12 cellular contexts compared by ENCODE assay signal in the genomic region with DNA sequence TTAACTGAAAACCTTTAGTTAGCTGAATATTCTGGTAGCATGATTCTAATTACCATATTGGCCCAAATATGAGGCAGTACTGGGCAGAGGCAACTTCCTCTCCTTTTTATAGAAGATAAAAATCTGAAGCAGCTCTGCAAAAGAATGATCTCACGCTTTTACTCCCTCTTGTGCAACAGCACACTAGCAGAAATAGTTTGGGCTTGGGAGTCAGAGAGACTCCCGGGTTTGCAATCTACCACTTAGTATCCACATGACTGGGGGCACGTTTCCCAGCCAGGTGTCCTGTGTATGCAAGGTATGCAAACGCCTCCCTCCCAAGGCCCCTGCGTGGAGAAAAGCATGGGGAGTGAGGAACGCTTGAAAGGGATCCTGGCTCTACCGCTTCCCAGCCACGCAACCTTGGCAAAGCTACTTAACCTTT. TPM values are rescaled to one million over a fixed set of nuclear protein-coding genes. Genes with fewer than 3 reads are reported as not detected.
DNase-seq lines count a peak whose midpoint lies in the region; ATAC-seq and TF ChIP-seq lines count a peak whose summit lies in the region.
"Had no signal": no experiment of that assay in that cellular context is flagged by ENCODE, and none has a peak within 500 bp of the region (broad histone marks: within the 10 kb centered on the region; RNA-seq: fewer than 3 reads in every experiment).

No MANE protein-coding gene starts in this region.

- no peak overlapping the region for H3K9ac ChIP-seq in muscle layer of colon (ENCODE audit: low read length)

- H3K36me3 ChIP-seq in esophagus squamous epithelium = peaks cover 0 to 66% (median 3%) of the 10 kb centered on the region in 3 donors
- H3K36me3 ChIP-seq in muscle layer of colon (ENCODE audit: insufficient read depth, low read length) = peaks cover 32% of the 10 kb centered on the region

- H3K9me3 Mint-ChIP-seq in activated T-helper 2 cell treated with anti-CD3 and anti-CD28 coated beads, Interferon-gamma antibody, Interleukin-2, Interleukin-4, amounts not matched to agents 10 μg/mL and 5 μg/mL and 100 μg/mL, durations not matched to agents 14 hours and 24 hours and 36 hours = no peaks in the 10 kb centered on the region
- H3K9me3 Mint-ChIP-seq: activated naive CD4-positive, alpha-beta T cell treated with anti-CD3 and anti-CD28 coated beads, Interleukin-2, amount 10 ng/mL, durations not matched to agents 7 days and 5 days; CD4-positive, CD25-positive, alpha-beta regulatory T cell had no signal

- 47 to 50% methylated on average over 6 to 8 of the region's 8 CpGs for WGBS in esophagus squamous epithelium, 2 donors

- H3K27me3 ChIP-seq in esophagus squamous epithelium (no peaks in the 10 kb centered on the region), muscle layer of colon (ENCODE audit: control insufficient read depth in 1 of 2, insufficient read depth in 2 of 2, low read length in 2 of 2) (no peaks in the 10 kb centered on the region)

- peak overlapping the region in 3 of 4 donors; percentile 51 to 65 (median 61) for H3K27ac ChIP-seq in esophagus squamous epithelium
- H3K27ac ChIP-seq in muscle layer of colon (ENCODE audit: low read depth, low read length) = peak overlapping the region; percentile 46

- H3K36me3 Mint-ChIP-seq in activated T-helper 2 cell treated with anti-CD3 and anti-CD28 coated beads, Interferon-gamma antibody, Interleukin-2, Interleukin-4, amounts not matched to agents 10 μg/mL and 5 μg/mL and 100 μg/mL, durations not matched to agents 14 hours and 24 hours and 36 hours (ENCODE audit: low read depth) = no peaks in the 10 kb centered on the region

- ATAC-seq in HG03442 (IDR thresholded peaks at IDR 0.05; ENCODE audit: unreplicated experiment) = no peak

- H3K27ac Mint-ChIP-seq in activated T-helper 2 cell treated with anti-CD3 and anti-CD28 coated beads, Interferon-gamma antibody, Interleukin-2, Interleukin-4, amounts not matched to agents 10 μg/mL and 5 μg/mL and 100 μg/mL, durations not matched to agents 14 hours and 24 hours and 36 hours = no peak overlapping the region
- H3K27ac Mint-ChIP-seq: activated naive CD4-positive, alpha-beta T cell treated with anti-CD3 and anti-CD28 coated beads, Interleukin-2, amount 10 ng/mL, durations not matched to agents 7 days and 5 days; CD4-positive, CD25-positive, alpha-beta regulatory T cell had no signal

- H3K4me1 Mint-ChIP-seq in activated T-helper 2 cell treated with anti-CD3 and anti-CD28 coated beads, Interferon-gamma antibody, Interleukin-2, Interleukin-4, amounts not matched to agents 10 μg/mL and 5 μg/mL and 100 μg/mL, durations not matched to agents 14 hours and 24 hours and 36 hours (ENCODE audit: low read depth) = no peaks in the 10 kb centered on the region
- H3K4me1 Mint-ChIP-seq: activated naive CD4-positive, alpha-beta T cell treated with anti-CD3 and anti-CD28 coated beads, Interleukin-2, amount 10 ng/mL, durations not matched to agents 7 days and 5 days; CD4-positive, CD25-positive, alpha-beta regulatory T cell had no signal

- H3K4me3 ChIP-seq in esophagus squamous epithelium = no peak overlapping the region
- no peak overlapping the region for H3K4me3 ChIP-seq in muscle layer of colon (ENCODE audit: low read depth in 1 of 2, low read length in 2 of 2)

- no peaks in the 10 kb centered on the region for H3K27me3 Mint-ChIP-seq in activated T-helper 2 cell treated with anti-CD3 and anti-CD28 coated beads, Interferon-gamma antibody, Interleukin-2, Interleukin-4, amounts not matched to agents 10 μg/mL and 5 μg/mL and 100 μg/mL, durations not matched to agents 14 hours and 24 hours and 36 hours (ENCODE audit: low read depth)
- H3K27me3 Mint-ChIP-seq: activated naive CD4-positive, alpha-beta T cell treated with anti-CD3 and anti-CD28 coated beads, Interleukin-2, amount 10 ng/mL, durations not matched to agents 7 days and 5 days; CD4-positive, CD25-positive, alpha-beta regulatory T cell had no signal

- H3K9me3 ChIP-seq in esophagus squamous epithelium (no peaks in the 10 kb centered on the region), muscle layer of colon (ENCODE audit: low read length) (no peaks in the 10 kb centered on the region)

- intact Hi-C loops in esophagus squamous epithelium (cut with DNase I) = no loop called here
- intact Hi-C loops in activated T-helper 2 cell treated with anti-CD3 and anti-CD28 coated beads, Interferon-gamma antibody, Interleukin-2, Interleukin-4, amounts not matched to agents 10 μg/mL and 5 μg/mL and 100 μg/mL, durations not matched to agents 14 hours and 24 hours and 36 hours (cut with micrococcal nuclease) = no loop called here

- TF ChIP-seq POLR2A in esophagus squamous epithelium (IDR thresholded peaks at IDR 0.05) = no peak

- DNase-seq in AML-193 (lab: John Stamatoyannopoulos, UW) (peak; percentile 27 to 31), RPMI7951 (ENCODE audit: low read depth) (peak; percentile 16), esophagus squamous epithelium (lab: John Stamatoyannopoulos, UW) (no peak), NCI-H446 treated with DMSO at 0.1 percent for 48 hours (lab: John Stamatoyannopoulos, UW) (no peak), GM19240 (ENCODE audit: insufficient read length, low spot score) (no peak)
- DNase-seq in activated T-helper 2 cell treated with anti-CD3 and anti-CD28 coated beads, Interferon-gamma antibody, Interleukin-2, Interleukin-4, amounts not matched to agents 10 μg/mL and 5 μg/mL and 100 μg/mL, durations not matched to agents 14 hours and 24 hours and 36 hours (ENCODE audit: low spot score) = no peak
- DNase-seq: activated CD4-positive, alpha-beta T cell treated with anti-CD3 and anti-CD28 coated beads for 1 hour; activated naive CD4-positive, alpha-beta T cell treated with anti-CD3 and anti-CD28 coated beads, Interleukin-2, amount 10 ng/mL, durations not matched to agents 7 days and 5 days; CD4-positive, CD25-positive, alpha-beta regulatory T cell; GOT3 had no signal

- H3K4me1 ChIP-seq in esophagus squamous epithelium (peaks cover 0 to 22% (median 0%) of the 10 kb centered on the region in 3 donors), muscle layer of colon (ENCODE audit: insufficient read depth, low read length) (peaks cover 12% of the 10 kb centered on the region)

- H3K4me3 Mint-ChIP-seq in activated T-helper 2 cell treated with anti-CD3 and anti-CD28 coated beads, Interferon-gamma antibody, Interleukin-2, Interleukin-4, amounts not matched to agents 10 μg/mL and 5 μg/mL and 100 μg/mL, durations not matched to agents 14 hours and 24 hours and 36 hours (ENCODE audit: low read depth) = no peak overlapping the region
- H3K4me3 Mint-ChIP-seq: activated naive CD4-positive, alpha-beta T cell treated with anti-CD3 and anti-CD28 coated beads, Interleukin-2, amount 10 ng/mL, durations not matched to agents 7 days and 5 days; CD4-positive, CD25-positive, alpha-beta regulatory T cell had no signal

- no peak for TF ChIP-seq CTCF in esophagus squamous epithelium (IDR thresholded peaks at IDR 0.05)

RNA-seq across cellular contexts. Expression of gene RHEB, which starts 47.2 kb away (rescaled TPM):
- 211 and 217 TPM in 2 replicates for total RNA-seq in RPMI7951 (2014; rRNA removed; shearing (Covaris generic))
- 10 to 100 TPM; 37.1 to 82.6 (median 54.4) TPM for total RNA-seq in esophagus squamous epithelium
- 52.8 and 60.5 TPM in 2 replicates for total RNA-seq in activated T-helper 2 cell treated with anti-CD3 and anti-CD28 coated beads, Interferon-gamma antibody, Interleukin-2, Interleukin-4, amounts not matched to agents 10 μg/mL and 5 μg/mL and 100 μg/mL, durations not matched to agents 14 hours and 24 hours and 36 hours

Comparison
In these comparisons a context has a peak if more than half of its experiments do, and no peak if none do; other contexts are left out.
1. DNase-seq: peak in AML-193 (2 of 2) and RPMI7951 (single experiment); none in esophagus squamous epithelium (single experiment), NCI-H446 treated with DMSO at 0.1 percent for 48 hours (single experiment), GM19240 (single experiment) and activated T-helper 2 cell treated with anti-CD3 and anti-CD28 coated beads, Interferon-gamma antibody, Interleukin-2, Interleukin-4, amounts not matched to agents 10 μg/mL and 5 μg/mL and 100 μg/mL, durations not matched to agents 14 hours and 24 hours and 36 hours (single experiment).